In the genomic region with DNA sequence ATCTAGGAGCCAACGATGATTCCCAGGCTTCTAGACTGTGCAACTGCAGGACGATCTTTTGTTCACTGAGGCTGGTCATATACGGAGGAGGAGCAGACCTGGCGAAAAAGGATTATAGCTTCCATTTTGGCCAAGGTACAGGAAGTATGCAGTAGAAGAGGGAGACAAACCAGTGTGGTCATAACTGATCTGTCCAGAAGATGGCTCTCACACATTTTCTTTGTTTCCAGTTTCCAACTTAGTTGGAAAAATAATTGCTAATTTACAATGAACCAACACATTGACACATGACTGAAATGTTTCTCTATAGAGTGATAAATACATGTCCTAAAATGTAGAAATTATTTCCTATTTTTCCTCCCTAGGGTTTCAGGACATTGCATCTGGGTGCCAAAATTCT, we compare ENCODE assay signal across 11 cellular contexts.
A peak's percentile ranks its signal among the peaks of the same experiment; 100 is the strongest.
DNase-seq lines count a peak whose midpoint lies in the region; ATAC-seq, FAIRE-seq and TF ChIP-seq lines count a peak whose summit lies in the region.
"Had no signal": no experiment of that assay in that cellular context is flagged by ENCODE, and none has a peak within 500 bp of the region (broad histone marks: within the 10 kb centered on the region; RNA-seq: fewer than 3 reads in every experiment).

No MANE protein-coding gene starts in this region.

- H3K36me3 ChIP-seq in Caco-2 (ENCODE audit: control insufficient read depth, insufficient read depth, low read length), result no peaks in the 10 kb centered on the region
- H3K36me3 ChIP-seq in adipocyte (ENCODE audit: control insufficient read depth, insufficient read depth, low read length, severe bottlenecking), result no peaks in the 10 kb centered on the region
- no peaks in the 10 kb centered on the region for H3K36me3 ChIP-seq in HepG2 (replicated peaks in 1 of 2; ENCODE audit: control insufficient read depth in 1 of 2, insufficient read depth in 2 of 2, low read length in 2 of 2)
- H3K36me3 ChIP-seq: colonic mucosa had no signal

- no peak for TF ChIP-seq POLR2A in HepG2 (IDR thresholded peaks at IDR 0.05; ENCODE audit: insufficient read depth in 1 of 2, low read depth in 2 of 2, low read length in 2 of 2)

- H3K4me2 ChIP-seq in HepG2 (ENCODE audit: low read depth, low read length), result no peak overlapping the region

- no peaks in the 10 kb centered on the region for H3K27me3 ChIP-seq in Caco-2 (replicated peaks; ENCODE audit: control insufficient read depth, insufficient read depth, low read length)
- H3K27me3 ChIP-seq in adipocyte (replicated peaks; ENCODE audit: control insufficient read depth, insufficient read depth, low read length), result peaks cover 2% of the 10 kb centered on the region
- no peaks in the 10 kb centered on the region for H3K27me3 ChIP-seq in HepG2 (ENCODE audit: control insufficient read depth in 1 of 2, insufficient read depth in 2 of 2, low read length in 2 of 2)
- H3K27me3 ChIP-seq: colonic mucosa had no signal

- CTCF ChIA-PET in Caco-2 (lab: Charles Lee), result no interaction called here
- CTCF ChIA-PET in HepG2 (lab: Yijun Ruan, JAX; ENCODE audit: low intra/inter-chr PET ratio, low total read pairs), result no interaction called here
- CTCF ChIA-PET in activated CD8-positive, alpha-beta memory T cell treated with anti-CD3 and anti-CD28 coated beads, Interleukin-2, amount 10 ng/mL, durations not matched to agents 7 days and 5 days (lab: Charles Lee), result no interaction called here

- no peaks in the 10 kb centered on the region for H4K20me1 ChIP-seq in HepG2 (ENCODE audit: insufficient read depth, low read length)

- H3K4me3 ChIP-seq in Caco-2 (ENCODE audit: low read depth, low read length), result no peak overlapping the region
- H3K4me3 ChIP-seq in LNCaP clone FGC (ENCODE audit: low read depth, low read length), result no peak overlapping the region
- no peak overlapping the region for H3K4me3 ChIP-seq in adipocyte (ENCODE audit: low read length)
- no peak overlapping the region for H3K4me3 ChIP-seq in HepG2 (replicated peaks in 1 of 3; ENCODE audit: insufficient read depth in 1 of 3, low read depth in 2 of 3, low read length in 3 of 3)
- H3K4me3 ChIP-seq: colonic mucosa had no signal

- H3K79me2 ChIP-seq in HepG2 (ENCODE audit: insufficient read depth, low read length), result no peaks in the 10 kb centered on the region

- intact Hi-C loops in Caco-2 (cut with micrococcal nuclease; ENCODE audit: unreplicated experiment) (no loop called here), HepG2 (cut with micrococcal nuclease; ENCODE audit: unreplicated experiment) (no loop called here)

- no peak for TF ChIP-seq RAD21 in HepG2 (CRISPR knock-in tag; IDR thresholded peaks at IDR 0.05)

- TF ChIP-seq EP300 in HepG2 (IDR thresholded peaks at IDR 0.05; ENCODE audit: low read depth in 2 of 2, low read length in 2 of 2) (no peak), HepG2 (CRISPR knock-in tag; IDR thresholded peaks at IDR 0.05; ENCODE audit: borderline replicate concordance) (no peak)

- H2AFZ ChIP-seq in HepG2 (ENCODE audit: low read length), result no peak overlapping the region

- peak; percentile 8 to 18 for TF ChIP-seq CTCF in Caco-2 (IDR thresholded peaks at IDR 0.05; ENCODE audit: insufficient read depth in 1 of 2, low read depth in 1 of 2, low read length in 1 of 2, severe bottlenecking in 1 of 2, unreplicated experiment in 1 of 2)
- TF ChIP-seq CTCF in LNCaP clone FGC (IDR thresholded peaks at IDR 0.05; ENCODE audit: control insufficient read depth, extremely low read depth, insufficient read depth), result peak; percentile 55
- peak; percentile 38; the same call in 1 of the 2 replicates for TF ChIP-seq CTCF in HepG2 (CRISPR knock-in tag; IDR thresholded peaks at IDR 0.05)

- BruUV-seq in Caco-2 (replicated peaks; lab: Mats Ljungman, UMichigan) (no TSS peak), HepG2 (replicated peaks; lab: Mats Ljungman, UMichigan) (no TSS peak)

- no peak overlapping the region for H3K27ac Mint-ChIP-seq in Caco-2 (ENCODE audit: unreplicated experiment)
- H3K27ac Mint-ChIP-seq in activated CD8-positive, alpha-beta memory T cell treated with anti-CD3 and anti-CD28 coated beads, Interleukin-2, amount 10 ng/mL, durations not matched to agents 7 days and 5 days, result no peak overlapping the region
- H3K27ac Mint-ChIP-seq: T-helper 17 cell had no signal

- in situ Hi-C loops in HepG2 (cut with HindIII; ENCODE audit: extremely low pct_ligation_motif_present, low pct_unique_long_range_greater_than_20kb), result no loop called here

- no peaks in the 10 kb centered on the region for H3K9me3 Mint-ChIP-seq in Caco-2 (ENCODE audit: unreplicated experiment)
- no peaks in the 10 kb centered on the region for H3K9me3 Mint-ChIP-seq in activated CD8-positive, alpha-beta memory T cell treated with anti-CD3 and anti-CD28 coated beads, Interleukin-2, amount 10 ng/mL, durations not matched to agents 7 days and 5 days (ENCODE audit: low read depth)

- H3K27me3 Mint-ChIP-seq in Caco-2 (ENCODE audit: insufficient read depth, unreplicated experiment), result peaks cover 3% of the 10 kb centered on the region
- H3K27me3 Mint-ChIP-seq in activated CD8-positive, alpha-beta memory T cell treated with anti-CD3 and anti-CD28 coated beads, Interleukin-2, amount 10 ng/mL, durations not matched to agents 7 days and 5 days, result no peaks in the 10 kb centered on the region
- H3K27me3 Mint-ChIP-seq: T-helper 17 cell had no signal

- H3K36me3 Mint-ChIP-seq in Caco-2 (ENCODE audit: insufficient read depth, unreplicated experiment), result no peaks in the 10 kb centered on the region
- H3K36me3 Mint-ChIP-seq in activated CD8-positive, alpha-beta memory T cell treated with anti-CD3 and anti-CD28 coated beads, Interleukin-2, amount 10 ng/mL, durations not matched to agents 7 days and 5 days, result no peaks in the 10 kb centered on the region
- H3K36me3 Mint-ChIP-seq: naive B cell had no signal

- H3K9ac ChIP-seq in adipocyte (ENCODE audit: low read length) (no peak overlapping the region), HepG2 (ENCODE audit: insufficient read depth, low read depth, low read length) (no peak overlapping the region)

- H3K4me1 ChIP-seq in Caco-2 (no peaks in the 10 kb centered on the region), adipocyte (ENCODE audit: control insufficient read depth, insufficient read depth, low read length) (no peaks in the 10 kb centered on the region), HepG2 (ENCODE audit: insufficient read depth, low read length) (no peaks in the 10 kb centered on the region)
- H3K4me1 ChIP-seq: colonic mucosa had no signal

- H3K4me1 Mint-ChIP-seq in Caco-2 (ENCODE audit: low read depth, unreplicated experiment), result no peaks in the 10 kb centered on the region
- H3K4me1 Mint-ChIP-seq in activated CD8-positive, alpha-beta memory T cell treated with anti-CD3 and anti-CD28 coated beads, Interleukin-2, amount 10 ng/mL, durations not matched to agents 7 days and 5 days, result no peaks in the 10 kb centered on the region
- H3K4me1 Mint-ChIP-seq: naive B cell, T-helper 17 cell had no signal

- peak in 1 of 2 experiments; percentile 12 for DNase-seq in Caco-2
- DNase-seq in LNCaP clone FGC (ENCODE audit: low read depth), result no peak
- DNase-seq in adipocyte (ENCODE audit: low read depth), result peak; percentile 20
- DNase-seq in HepG2 (ENCODE audit: low spot score), result peak; percentile 9
- DNase-seq in activated CD8-positive, alpha-beta memory T cell treated with anti-CD3 and anti-CD28 coated beads, Interleukin-2, amount 10 ng/mL, durations not matched to agents 7 days and 5 days, result no peak
- no peak for DNase-seq in DMS 273 treated with DMSO at 0.1 percent for 48 hours (lab: John Stamatoyannopoulos, UW)
- DNase-seq: colonic mucosa, naive B cell, T-helper 17 cell had no signal

- WGBS in HepG2 (ENCODE audit: low lambda C conversion rate), result 16% methylated on average over 4 of the region's 4 CpGs

- FAIRE-seq in HepG2 (lab: Jason Lieb, UNC), result no peak

- H3K4me3 Mint-ChIP-seq in Caco-2 (ENCODE audit: unreplicated experiment), result no peak overlapping the region
- no peak overlapping the region for H3K4me3 Mint-ChIP-seq in activated CD8-positive, alpha-beta memory T cell treated with anti-CD3 and anti-CD28 coated beads, Interleukin-2, amount 10 ng/mL, durations not matched to agents 7 days and 5 days
- H3K4me3 Mint-ChIP-seq: naive B cell, T-helper 17 cell had no signal

- no peaks in the 10 kb centered on the region for H3K9me3 ChIP-seq in Caco-2
- no peaks in the 10 kb centered on the region for H3K9me3 ChIP-seq in adipocyte (ENCODE audit: control insufficient read depth, low read length)
- no peaks in the 10 kb centered on the region for H3K9me3 ChIP-seq in HepG2 (ENCODE audit: low read length)
- H3K9me3 ChIP-seq: colonic mucosa had no signal

- H3K27ac ChIP-seq in HepG2 (ENCODE audit: extremely low read length, insufficient read depth, low read length), result no peak overlapping the region
- H3K27ac ChIP-seq: colonic mucosa had no signal

- ATAC-seq in HepG2, result peak; percentile 81
- ATAC-seq in activated CD8-positive, alpha-beta memory T cell treated with anti-CD3 and anti-CD28 coated beads, Interleukin-2, amount 10 ng/mL, durations not matched to agents 7 days and 5 days, result no peak
- no peak for ATAC-seq in GM19455 (IDR thresholded peaks at IDR 0.05; ENCODE audit: unreplicated experiment)
- no peak for ATAC-seq in HG02973 (IDR thresholded peaks at IDR 0.05; ENCODE audit: unreplicated experiment)
- ATAC-seq: T-helper 17 cell had no signal

- POLR2A ChIA-PET in Caco-2 (lab: Charles Lee), result no interaction called here
- POLR2A ChIA-PET in HepG2 (lab: Yijun Ruan, JAX), result no interaction called here

TF ChIP-seq in HepG2, 621 proteins besides CTCF, POLR2A, EP300 and RAD21:
- TF ChIP-seq, protein P1, sequence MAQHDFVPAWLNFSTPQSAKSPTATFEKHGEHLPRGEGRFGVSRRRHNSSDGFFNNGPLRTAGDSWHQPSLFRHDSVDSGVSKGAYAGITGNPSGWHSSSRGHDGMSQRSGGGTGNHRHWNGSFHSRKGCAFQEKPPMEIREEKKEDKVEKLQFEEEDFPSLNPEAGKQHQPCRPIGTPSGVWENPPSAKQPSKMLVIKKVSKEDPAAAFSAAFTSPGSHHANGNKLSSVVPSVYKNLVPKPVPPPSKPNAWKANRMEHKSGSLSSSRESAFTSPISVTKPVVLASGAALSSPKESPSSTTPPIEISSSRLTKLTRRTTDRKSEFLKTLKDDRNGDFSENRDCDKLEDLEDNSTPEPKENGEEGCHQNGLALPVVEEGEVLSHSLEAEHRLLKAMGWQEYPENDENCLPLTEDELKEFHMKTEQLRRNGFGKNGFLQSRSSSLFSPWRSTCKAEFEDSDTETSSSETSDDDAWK (CRISPR knock-in tag; IDR thresholded peaks at IDR 0.05), result no peak
- peak; percentile 36 for TF ChIP-seq STAG1 (CRISPR knock-in tag; IDR thresholded peaks at IDR 0.05)
- TF ChIP-seq, protein P2, sequence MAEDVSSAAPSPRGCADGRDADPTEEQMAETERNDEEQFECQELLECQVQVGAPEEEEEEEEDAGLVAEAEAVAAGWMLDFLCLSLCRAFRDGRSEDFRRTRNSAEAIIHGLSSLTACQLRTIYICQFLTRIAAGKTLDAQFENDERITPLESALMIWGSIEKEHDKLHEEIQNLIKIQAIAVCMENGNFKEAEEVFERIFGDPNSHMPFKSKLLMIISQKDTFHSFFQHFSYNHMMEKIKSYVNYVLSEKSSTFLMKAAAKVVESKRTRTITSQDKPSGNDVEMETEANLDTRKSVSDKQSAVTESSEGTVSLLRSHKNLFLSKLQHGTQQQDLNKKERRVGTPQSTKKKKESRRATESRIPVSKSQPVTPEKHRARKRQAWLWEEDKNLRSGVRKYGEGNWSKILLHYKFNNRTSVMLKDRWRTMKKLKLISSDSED (CRISPR knock-in tag; IDR thresholded peaks at IDR 0.05), result no peak
- no peak for TF ChIP-seq ZNF605 (CRISPR knock-in tag; IDR thresholded peaks at IDR 0.05)

Comparison
In these comparisons a context has a peak if more than half of its experiments do, and no peak if none do; other contexts are left out.
1. DNase-seq: peak in adipocyte (single experiment) and HepG2 (single experiment); none in LNCaP clone FGC (single experiment), activated CD8-positive, alpha-beta memory T cell treated with anti-CD3 and anti-CD28 coated beads, Interleukin-2, amount 10 ng/mL, durations not matched to agents 7 days and 5 days (single experiment) and DMS 273 treated with DMSO at 0.1 percent for 48 hours (single experiment).
2. Peak in every context shown above with its lines, with median percentiles within 50 percentile points of each other: CTCF ChIP-seq.